ENCODE assay signal across 17 cellular contexts in genomic region chr1:111602302-111602701, GRCh38. TPM values are rescaled to one million over a fixed set of nuclear protein-coding genes. Genes with fewer than 3 reads are reported as not detected.
A peak's percentile ranks its signal among the peaks of the same experiment; 100 is the strongest.
DNase-seq lines count a peak whose midpoint lies in the region; ATAC-seq and TF ChIP-seq lines count a peak whose summit lies in the region.
"Had no signal": no experiment of that assay in that cellular context is flagged by ENCODE, and none has a peak within 500 bp of the region (broad histone marks: within the 10 kb centered on the region; RNA-seq: fewer than 3 reads in every experiment).

No MANE protein-coding gene starts in this region.

- POLR2A ChIA-PET in activated CD4-positive, alpha-beta T cell treated with anti-CD3 and anti-CD28 coated beads for 36 hours (lab: Charles Lee): interaction anchor here (1.2 to 2.5 kb wide), 4 partner anchors 9 to 95 kb away, joined by 4 to 19 read pairs (median 10); partner anchors contain the start of gene RAP1A
- POLR2A ChIA-PET in activated B cell treated with CpG ODN at 0.5 μM for 24 hours (lab: Charles Lee): interaction anchor here (0.8 to 9.2 kb wide), 4 partner anchors 9 to 94 kb away, joined by 4 to 159 read pairs (median 28); partner anchors contain the start of gene RAP1A
- POLR2A ChIA-PET in naive thymus-derived CD8-positive, alpha-beta T cell (lab: Charles Lee): interaction anchor here (0.6 to 5.6 kb wide), 4 partner anchors 9 to 60 kb away, joined by 4 to 61 read pairs (median 32); partner anchors contain the start of gene RAP1A

- DNase-seq in activated CD4-positive, alpha-beta T cell treated with anti-CD3 and anti-CD28 coated beads for 36 hours: no peak
- DNase-seq in activated CD4-positive, alpha-beta T cell treated with anti-CD3 and anti-CD28 coated beads, Interleukin-2, amount 50 U/mL, for 4 hours: no peak
- no peak for DNase-seq in activated B cell treated with CpG ODN at 0.5 μM for 24 hours
- no peak for DNase-seq in naive thymus-derived CD8-positive, alpha-beta T cell
- DNase-seq in Calu3: no peak
- DNase-seq: activated CD4-positive, alpha-beta T cell treated with anti-CD3 and anti-CD28 coated beads, Interleukin-2, amount 50 U/mL, for 1 hour; activated naive CD4-positive, alpha-beta T cell treated with anti-CD3 and anti-CD28 coated beads, Interleukin-2, amount 10 ng/mL, durations not matched to agents 7 days and 5 days; brain microvascular endothelial cell; CD8-positive, alpha-beta T cell; H7; kidney glomerular epithelial cell; NCI-H82; SHP77; T1000 had no signal

- H3K36me3 ChIP-seq in KMS-11 (ENCODE audit: insufficient read depth): no peaks in the 10 kb centered on the region
- H3K36me3 ChIP-seq: brain microvascular endothelial cell had no signal

- H3K4me2 ChIP-seq in KMS-11: peak overlapping the region; percentile 69

- peaks cover 92% of the 10 kb centered on the region for H3K4me1 Mint-ChIP-seq in activated CD4-positive, alpha-beta T cell treated with anti-CD3 and anti-CD28 coated beads for 36 hours
- H3K4me1 Mint-ChIP-seq in activated B cell treated with CpG ODN at 0.5 μM for 24 hours: peaks cover 80% of the 10 kb centered on the region
- peaks cover 40 to 91% (median 88%) of the 10 kb centered on the region in 4 donors for H3K4me1 Mint-ChIP-seq in naive thymus-derived CD8-positive, alpha-beta T cell
- no peaks in the 10 kb centered on the region for H3K4me1 Mint-ChIP-seq in Calu3 (ENCODE audit: low read depth, unreplicated experiment)

- peak overlapping the region; percentile 96 for H3K27ac Mint-ChIP-seq in activated CD4-positive, alpha-beta T cell treated with anti-CD3 and anti-CD28 coated beads for 36 hours
- H3K27ac Mint-ChIP-seq in activated B cell treated with CpG ODN at 0.5 μM for 24 hours: peak overlapping the region; percentile 81
- H3K27ac Mint-ChIP-seq in naive thymus-derived CD8-positive, alpha-beta T cell: peak overlapping the region in 9 of 10 donors; percentile 29 to 97 (median 88)
- no peak overlapping the region for H3K27ac Mint-ChIP-seq in Calu3 (ENCODE audit: unreplicated experiment)

- intact Hi-C loops in activated CD4-positive, alpha-beta T cell treated with anti-CD3 and anti-CD28 coated beads for 36 hours (cut with DNase I, micrococcal nuclease): loop anchor here (1.0 to 5.0 kb wide), 4 partner anchors 29 to 955 kb away; partner anchors contain the start of gene DENND2D (in 1 of the 2)
- intact Hi-C loops in activated B cell treated with CpG ODN at 0.5 μM for 24 hours (cut with micrococcal nuclease): loop anchor here (1.0 to 5.0 kb wide), 4 partner anchors 9 to 385 kb away; partner anchors contain the start of gene RAP1A
- intact Hi-C loops in Calu3 (cut with micrococcal nuclease; ENCODE audit: unreplicated experiment): no loop called here

- CTCF ChIA-PET in activated CD4-positive, alpha-beta T cell treated with anti-CD3 and anti-CD28 coated beads for 36 hours (lab: Charles Lee): interaction anchor here (0.6 to 4.9 kb wide), 11 partner anchors 8 to 385 kb away, joined by 3 to 35 read pairs (median 11); partner anchors contain the start of gene RAP1A
- CTCF ChIA-PET in activated B cell treated with CpG ODN at 0.5 μM for 24 hours (lab: Charles Lee) (interaction anchor here (0.6 to 1.8 kb wide), 3 partner anchors 9 to 95 kb away, joined by 3 to 15 read pairs (median 3); no protein-coding TSS in a partner anchor), Calu3 (lab: Charles Lee) (no interaction called here)

- H3K79me2 ChIP-seq in KMS-11 (ENCODE audit: insufficient read depth, low read depth): no peaks in the 10 kb centered on the region

- H3K9ac ChIP-seq in KMS-11: peak overlapping the region; percentile 50; the same call in 1 of the 2 replicates

- BruUV-seq in Calu3 (replicated peaks; lab: Mats Ljungman, UMichigan): no TSS peak

- no peaks in the 10 kb centered on the region for H3K27me3 Mint-ChIP-seq in activated CD4-positive, alpha-beta T cell treated with anti-CD3 and anti-CD28 coated beads for 36 hours
- no peaks in the 10 kb centered on the region for H3K27me3 Mint-ChIP-seq in activated B cell treated with CpG ODN at 0.5 μM for 24 hours
- H3K27me3 Mint-ChIP-seq in naive thymus-derived CD8-positive, alpha-beta T cell: no peaks in the 10 kb centered on the region
- peaks cover 20% of the 10 kb centered on the region for H3K27me3 Mint-ChIP-seq in Calu3 (ENCODE audit: unreplicated experiment)
- H3K27me3 Mint-ChIP-seq: activated naive CD4-positive, alpha-beta T cell treated with anti-CD3 and anti-CD28 coated beads, Interleukin-2, amount 10 ng/mL, durations not matched to agents 7 days and 5 days had no signal

- H3K4me3 ChIP-seq in KMS-11 (IDR thresholded peaks at IDR 0.05; ENCODE audit: insufficient read depth, low read depth, low read length): no peak overlapping the region

- H3K9me3 Mint-ChIP-seq in activated CD4-positive, alpha-beta T cell treated with anti-CD3 and anti-CD28 coated beads for 36 hours (ENCODE audit: low read depth): no peaks in the 10 kb centered on the region
- H3K9me3 Mint-ChIP-seq in activated B cell treated with CpG ODN at 0.5 μM for 24 hours (no peaks in the 10 kb centered on the region), Calu3 (ENCODE audit: low read depth, unreplicated experiment) (no peaks in the 10 kb centered on the region)
- no peaks in the 10 kb centered on the region for H3K9me3 Mint-ChIP-seq in naive thymus-derived CD8-positive, alpha-beta T cell
- H3K9me3 Mint-ChIP-seq: activated naive CD4-positive, alpha-beta T cell treated with anti-CD3 and anti-CD28 coated beads, Interleukin-2, amount 10 ng/mL, durations not matched to agents 7 days and 5 days; CD8-positive, alpha-beta T cell had no signal

- H3K27me3 ChIP-seq in KMS-11 (ENCODE audit: insufficient read depth, low read depth): no peaks in the 10 kb centered on the region
- H3K27me3 ChIP-seq: brain microvascular endothelial cell had no signal

- H3K4me1 ChIP-seq in KMS-11 (ENCODE audit: low read depth, poor library complexity, severe bottlenecking): peaks cover 93% of the 10 kb centered on the region

- peak overlapping the region; percentile 40 for H3K4me3 Mint-ChIP-seq in activated CD4-positive, alpha-beta T cell treated with anti-CD3 and anti-CD28 coated beads for 36 hours
- H3K4me3 Mint-ChIP-seq in activated B cell treated with CpG ODN at 0.5 μM for 24 hours: peak overlapping the region; percentile 66
- H3K4me3 Mint-ChIP-seq in naive thymus-derived CD8-positive, alpha-beta T cell: peak overlapping the region in 1 of 10 donors; percentile 42
- H3K4me3 Mint-ChIP-seq in Calu3 (ENCODE audit: low read depth, unreplicated experiment): no peak overlapping the region
- H3K4me3 Mint-ChIP-seq: activated naive CD4-positive, alpha-beta T cell treated with anti-CD3 and anti-CD28 coated beads, Interleukin-2, amount 10 ng/mL, durations not matched to agents 7 days and 5 days; CD8-positive, alpha-beta T cell had no signal

- no peak for TF ChIP-seq CTCF in KMS-11 (conservative IDR thresholded peaks at IDR 0.05; ENCODE audit: low read depth, low read length)
- TF ChIP-seq CTCF in activated B cell treated with CpG ODN at 0.5 μM for 24 hours (IDR thresholded peaks at IDR 0.05): no peak
- no peak for TF ChIP-seq CTCF in Calu3 (IDR thresholded peaks at IDR 0.05; ENCODE audit: unreplicated experiment)

- no peaks in the 10 kb centered on the region for H4K20me1 ChIP-seq in KMS-11 (ENCODE audit: insufficient read depth)

- peaks cover 8% of the 10 kb centered on the region for H3K36me3 Mint-ChIP-seq in activated CD4-positive, alpha-beta T cell treated with anti-CD3 and anti-CD28 coated beads for 36 hours (ENCODE audit: low read depth)
- H3K36me3 Mint-ChIP-seq in activated B cell treated with CpG ODN at 0.5 μM for 24 hours (ENCODE audit: low read depth) (no peaks in the 10 kb centered on the region), Calu3 (ENCODE audit: insufficient read depth, unreplicated experiment) (no peaks in the 10 kb centered on the region)
- H3K36me3 Mint-ChIP-seq in naive thymus-derived CD8-positive, alpha-beta T cell: no peaks in the 10 kb centered on the region
- H3K36me3 Mint-ChIP-seq: CD8-positive, alpha-beta T cell had no signal

- no peak overlapping the region for H2AFZ ChIP-seq in KMS-11 (ENCODE audit: low read depth)

- ATAC-seq in activated CD4-positive, alpha-beta T cell treated with anti-CD3 and anti-CD28 coated beads for 36 hours: no peak
- ATAC-seq in activated B cell treated with CpG ODN at 0.5 μM for 24 hours (ENCODE audit: low read depth) (peak; percentile 45), HG03196 (IDR thresholded peaks at IDR 0.05; ENCODE audit: unreplicated experiment) (no peak), HG03565 (IDR thresholded peaks at IDR 0.05; ENCODE audit: unreplicated experiment) (no peak)
- ATAC-seq in naive thymus-derived CD8-positive, alpha-beta T cell: no peak
- ATAC-seq: CD8-positive, alpha-beta T cell had no signal

- peak overlapping the region; percentile 93 for H3K27ac ChIP-seq in KMS-11
- H3K27ac ChIP-seq: brain microvascular endothelial cell had no signal

RNA-seq across cellular contexts. Expression of gene RAP1A, which starts 17.3 kb away (rescaled TPM):
- total RNA-seq in activated CD4-positive, alpha-beta T cell treated with anti-CD3 and anti-CD28 coated beads for 36 hours: 100 to 1,000 TPM; 182 to 214 TPM
- total RNA-seq in activated B cell treated with CpG ODN at 0.5 μM for 24 hours (92.4 and 93.8 TPM in 2 replicates), Calu3 (2022) (33.2 and 34.6 TPM in 2 replicates)
- total RNA-seq in naive thymus-derived CD8-positive, alpha-beta T cell: 100 to 1,000 TPM; 124 to 130 TPM
- 10 to 100 TPM; 43.4 to 53.9 (median 50.0) TPM for polyA plus RNA-seq in naive thymus-derived CD8-positive, alpha-beta T cell
